Comparison of ENCODE assay signal across 8 cellular contexts in genomic region chr2:64453710-64454315, GRCh38. TPM values are rescaled to one million over a fixed set of nuclear protein-coding genes. Genes with fewer than 3 reads are reported as not detected.
DNase-seq lines count a peak whose midpoint lies in the region; ATAC-seq and TF ChIP-seq lines count a peak whose summit lies in the region.

Gene LGALSL, plus strand, starts transcription at chr2:64454162. Its CDS starts 384 bp downstream, at chr2:64454546.

- H3K4me3 ChIP-seq in SJCRH30, result peak within 1 kb of the TSS; percentile 91

- peak within 1 kb of the TSS; percentile 42; the same call in 1 of the 2 replicates for H3K27ac ChIP-seq in SJCRH30

- no peaks in the 10 kb centered on the region for H3K27me3 Mint-ChIP-seq in chondrocyte (ENCODE audit: low read depth)

- H3K36me3 ChIP-seq in SJCRH30, result peaks cover 4% of the 10 kb centered on the region; the same call in 1 of the 2 replicates

- in situ Hi-C loops in Caki2 (cut with HindIII; ENCODE audit: low pct_unique_long_range_greater_than_20kb, low sequenced_read_pairs), result no loop called here

- ATAC-seq in HG03342 (IDR thresholded peaks at IDR 0.05; ENCODE audit: unreplicated experiment), result peak; percentile 52

- H3K4me1 ChIP-seq in SJCRH30, result peaks cover 6% of the 10 kb centered on the region; the same call in 1 of the 2 replicates

- no peaks in the 10 kb centered on the region for H3K27me3 ChIP-seq in SJCRH30

- DNase-seq in Caki2 (ENCODE audit: low read depth), result peak; percentile 77
- DNase-seq in GM19238 (ENCODE audit: insufficient read length, low spot score), result peak; percentile 66
- DNase-seq in SJCRH30, result peak; percentile 70 to 72
- DNase-seq in chondrocyte (ENCODE audit: low spot score), result peak; percentile 91
- peak; percentile 57 for DNase-seq in kidney glomerular epithelial cell (lab: John Stamatoyannopoulos, UW)
- DNase-seq in stimulated activated CD8-positive, alpha-beta memory T cell treated with anti-CD3 and anti-CD28 coated beads, Interleukin-4, amount 100 ng/mL, for 48 hours, result peak; percentile 59
- no peak for DNase-seq in midbrain (lab: John Stamatoyannopoulos, UW)

- peaks cover 13% of the 10 kb centered on the region for H3K36me3 Mint-ChIP-seq in chondrocyte (ENCODE audit: low read depth)

- H3K9me3 ChIP-seq in SJCRH30 (replicated peaks), result no peaks in the 10 kb centered on the region

- peak within 1 kb of the TSS; percentile 98 for H3K27ac Mint-ChIP-seq in chondrocyte (ENCODE audit: unreplicated experiment)

- no peaks in the 10 kb centered on the region for H3K9me3 Mint-ChIP-seq in chondrocyte (ENCODE audit: low read depth)

- peak within 1 kb of the TSS; percentile 94 for H3K4me3 Mint-ChIP-seq in chondrocyte (ENCODE audit: unreplicated experiment)

- peaks cover 18% of the 10 kb centered on the region for H3K4me1 Mint-ChIP-seq in chondrocyte (ENCODE audit: low read depth)

- TF ChIP-seq CTCF in chondrocyte (IDR thresholded peaks at IDR 0.05), result no peak

RNA-seq across cellular contexts. Expression of gene LGALSL, which starts in this region (rescaled TPM):
- total RNA-seq in Caki2 (2014; rRNA removed; shearing (Covaris generic); ENCODE audit: low replicate concordance), result 11.1 and 12.0 TPM in 2 replicates
- total RNA-seq in SJCRH30 (2014; rRNA removed; shearing (Covaris generic)), result 11.3 and 14.9 TPM in 2 replicates
- 12.2 to 26.3 TPM (median 25.0 TPM) in 3 replicates for total RNA-seq in chondrocyte
